Comparison of ENCODE assay signal across 9 cellular contexts in the genomic region with DNA sequence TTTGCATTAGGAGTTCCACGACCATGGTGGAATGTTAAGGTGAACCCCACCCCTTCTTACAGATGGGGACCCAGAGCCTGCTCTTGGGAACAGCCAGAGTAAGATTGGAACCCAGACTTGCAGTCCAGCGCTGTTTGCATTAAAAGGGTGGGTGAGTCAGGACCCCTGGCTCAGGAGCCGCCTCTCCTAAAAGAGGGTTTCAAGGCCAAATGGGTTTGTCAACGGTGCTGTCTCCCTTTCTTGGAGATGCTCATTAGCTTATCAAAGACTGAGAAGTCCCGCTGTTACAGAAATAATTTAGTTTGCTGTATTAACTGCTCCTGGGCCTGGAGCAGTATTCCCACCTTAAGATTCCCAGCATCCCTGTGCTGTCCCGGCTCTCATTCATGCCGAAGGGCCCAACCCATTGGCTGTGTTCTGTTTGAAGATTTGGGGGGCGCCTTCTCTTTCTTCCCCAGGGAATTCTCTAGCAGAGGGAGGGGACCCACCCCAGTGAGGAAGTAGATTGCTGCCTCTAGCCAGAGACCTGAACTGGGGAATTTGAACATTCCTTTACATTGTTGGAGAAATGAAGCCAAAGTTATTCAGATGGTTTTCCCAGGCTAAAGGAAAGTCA. TPM values are rescaled to one million over a fixed set of nuclear protein-coding genes. Genes with fewer than 3 reads are reported as not detected.
DNase-seq lines count a peak whose midpoint lies in the region; ATAC-seq and TF ChIP-seq lines count a peak whose summit lies in the region.
"Had no signal": no experiment of that assay in that cellular context is flagged by ENCODE, and none has a peak within 500 bp of the region (broad histone marks: within the 10 kb centered on the region; RNA-seq: fewer than 3 reads in every experiment).

No MANE protein-coding gene starts in this region.

- peaks cover 46% of the 10 kb centered on the region for H3K36me3 ChIP-seq in MG63
- H3K36me3 ChIP-seq: cardiac muscle cell had no signal

- no peaks in the 10 kb centered on the region for H3K27me3 ChIP-seq in AG04450 (ENCODE audit: control insufficient read depth, insufficient read depth, low read length)
- no peaks in the 10 kb centered on the region for H3K27me3 ChIP-seq in MG63
- no peaks in the 10 kb centered on the region for H3K27me3 ChIP-seq in dorsolateral prefrontal cortex
- H3K27me3 ChIP-seq: cardiac muscle cell had no signal

- CTCF ChIA-PET in AG04450 (lab: Charles Lee): interaction anchor here (1.8 to 14.9 kb wide), 5 partner anchors 11 to 28 kb away, joined by 4 to 316 read pairs (median 31); a partner anchor contains a TSS

- H3K4me1 Mint-ChIP-seq in natural killer cell: peaks cover 15 to 26% of the 10 kb centered on the region in 2 donors

- H3K36me3 Mint-ChIP-seq in natural killer cell: no peaks in the 10 kb centered on the region

- POLR2A ChIA-PET in AG04450 (lab: Yijun Ruan, JAX): interaction anchor here (0.6 to 4.1 kb wide), 8 partner anchors 9 to 60 kb away, joined by 3 to 52 read pairs (median 10); a partner anchor contains a TSS

- H3K27ac ChIP-seq in AG04450 (ENCODE audit: low read depth, low read length) (peak overlapping the region; percentile 75), dorsolateral prefrontal cortex (peak overlapping the region in 34 of 59 donors; percentile 4 to 96 (median 86))

- ATAC-seq in natural killer cell (no peak), GM19351 (IDR thresholded peaks at IDR 0.05; ENCODE audit: unreplicated experiment) (no peak), HG02571 (IDR thresholded peaks at IDR 0.05; ENCODE audit: unreplicated experiment) (no peak)

- no peaks in the 10 kb centered on the region for H3K9me3 Mint-ChIP-seq in natural killer cell

- H3K4me3 Mint-ChIP-seq in natural killer cell: peak overlapping the region; percentile 70

- DNase-seq in AG04450 (ENCODE audit: low read depth, low spot score) (no peak), MG63 (no peak), dorsolateral prefrontal cortex (no peak), natural killer cell (no peak), NAMALWA (ENCODE audit: low spot score) (no peak), GM20000 (ENCODE audit: low spot score) (no peak)

- H3K4me3 ChIP-seq in AG04450 (ENCODE audit: low read depth, low read length) (peak overlapping the region; percentile 94), MG63 (peak overlapping the region; percentile 85), dorsolateral prefrontal cortex (peak overlapping the region in 44 of 59 donors; percentile 52 to 75 (median 66))

- TF ChIP-seq CTCF in AG04450 (IDR thresholded peaks at IDR 0.05; ENCODE audit: low read depth, low read length): no peak
- TF ChIP-seq CTCF in dorsolateral prefrontal cortex (IDR thresholded peaks at IDR 0.05 in 54 of 56, conservative IDR thresholded peaks at IDR 0.05 in 2 of 56; ENCODE audit: low read depth in 1 of 56, partially characterized antibody in 56 of 56): no peak
- no peak for TF ChIP-seq CTCF in natural killer cell (IDR thresholded peaks at IDR 0.05)
- TF ChIP-seq CTCF in GM20000 (IDR thresholded peaks at IDR 0.05; ENCODE audit: extremely low read depth, missing control alignments): no peak

- peaks cover 34 to 38% of the 10 kb centered on the region in 2 donors for H3K27me3 Mint-ChIP-seq in natural killer cell (ENCODE audit: low read depth in 2 of 2)

- intact Hi-C loops in dorsolateral prefrontal cortex (cut with DNase I) (no loop called here), natural killer cell (cut with micrococcal nuclease) (no loop called here)

- no peak overlapping the region for H3K27ac Mint-ChIP-seq in natural killer cell

- H3K9me3 ChIP-seq in AG04450 (ENCODE audit: control insufficient read depth, insufficient read depth, low read length) (no peaks in the 10 kb centered on the region; the same call in 1 of the 2 replicates), MG63 (no peaks in the 10 kb centered on the region)

RNA-seq across cellular contexts. Expression of a gene that starts 1.8 kb away (rescaled TPM):
- polyA plus RNA-seq in AG04450 (2011; rRNA removed): 65.5 and 76.2 TPM in 2 replicates
- polyA minus RNA-seq in AG04450 (2011; rRNA and poly(A)+ RNA removed): 40.1 and 45.7 TPM in 2 replicates
- 47.5 and 63.5 TPM in 2 replicates for total RNA-seq in MG63 (2014; rRNA removed; shearing (Covaris generic); ENCODE audit: low replicate concordance)
- total RNA-seq in dorsolateral prefrontal cortex (10 to 100 TPM in 2 of 120 experiments, 1 to 10 TPM in 118; 2.5 to 12.7 (median 4.8) TPM), natural killer cell (under 1 TPM; 0.40 to 0.84 (median 0.40) TPM)

RNA-seq across cellular contexts. Expression of a gene that starts 21.6 kb away (rescaled TPM):
- 11.1 and 13.5 TPM in 2 replicates for polyA plus RNA-seq in AG04450 (2011; rRNA removed)
- polyA minus RNA-seq in AG04450 (2011; rRNA and poly(A)+ RNA removed): 11.6 and 15.1 TPM in 2 replicates
- total RNA-seq in MG63 (2014; rRNA removed; shearing (Covaris generic); ENCODE audit: low replicate concordance): 9.2 and 18.2 TPM in 2 replicates
- total RNA-seq in dorsolateral prefrontal cortex: 10 to 100 TPM; 47.7 to 82.7 (median 64.5) TPM
- total RNA-seq in natural killer cell: 10 to 100 TPM; 63.0 to 82.8 (median 76.4) TPM

RNA-seq across cellular contexts. Expression of a gene that starts 28.3 kb away (rescaled TPM):
- 26.5 and 36.9 TPM in 2 replicates for polyA plus RNA-seq in AG04450 (2011; rRNA removed)
- 21.9 and 29.1 TPM in 2 replicates for polyA minus RNA-seq in AG04450 (2011; rRNA and poly(A)+ RNA removed)
- total RNA-seq in MG63 (2014; rRNA removed; shearing (Covaris generic); ENCODE audit: low replicate concordance): 14.2 and 20.0 TPM in 2 replicates
- 10 to 100 TPM; 15.7 to 41.1 (median 27.6) TPM for total RNA-seq in dorsolateral prefrontal cortex
- 1 to 10 TPM; 6.1 to 8.4 (median 6.8) TPM for total RNA-seq in natural killer cell

RNA-seq across cellular contexts. Expression of a gene that starts 56.4 kb away (rescaled TPM):
- polyA plus RNA-seq in AG04450 (2011; rRNA removed): not detected in 2 replicates
- not detected in 2 replicates for polyA minus RNA-seq in AG04450 (2011; rRNA and poly(A)+ RNA removed)
- not detected in 2 replicates for total RNA-seq in MG63 (2014; rRNA removed; shearing (Covaris generic); ENCODE audit: low replicate concordance)
- total RNA-seq in dorsolateral prefrontal cortex (1 to 10 TPM in 59 of 120 experiments, under 1 TPM in 57, not detected in 4; 0.33 to 3.5 (median 1.0) TPM), natural killer cell (not detected)
